9 cellular contexts compared by ENCODE assay signal in genomic region chr7:101251871-101252659, GRCh38. TPM values are rescaled to one million over a fixed set of nuclear protein-coding genes. Genes with fewer than 3 reads are reported as not detected.
DNase-seq lines count a peak whose midpoint lies in the region; ATAC-seq and TF ChIP-seq lines count a peak whose summit lies in the region.
"Had no signal": no experiment of that assay in that cellular context is flagged by ENCODE, and none has a peak within 500 bp of the region (broad histone marks: within the 10 kb centered on the region; RNA-seq: fewer than 3 reads in every experiment).

No MANE protein-coding gene starts in this region.

- peaks cover 29 to 43% of the 10 kb centered on the region in 2 donors for H3K4me1 Mint-ChIP-seq in immature natural killer cell

- H3K36me3 Mint-ChIP-seq in immature natural killer cell: peaks cover 13 to 18% (median 14%) of the 10 kb centered on the region in 3 donors

- peak overlapping the region; percentile 99 for H2AFZ ChIP-seq in smooth muscle cell (ENCODE audit: low read depth)

- no peak for TF ChIP-seq CTCF in AG09319 (IDR thresholded peaks at IDR 0.05; ENCODE audit: low read depth, low read length)
- TF ChIP-seq CTCF in smooth muscle cell (IDR thresholded peaks at IDR 0.05; ENCODE audit: borderline replicate concordance, insufficient read depth, poor library complexity, severe bottlenecking): no peak

- ATAC-seq in GM19025 (IDR thresholded peaks at IDR 0.05; ENCODE audit: low read depth, unreplicated experiment): peak; percentile 99
- ATAC-seq in HG03280 (IDR thresholded peaks at IDR 0.05; ENCODE audit: unreplicated experiment): peak; percentile 99

- H3K4me2 ChIP-seq in smooth muscle cell: peak overlapping the region; percentile 91

- peaks cover 10% of the 10 kb centered on the region for H3K4me1 ChIP-seq in smooth muscle cell (ENCODE audit: low read depth)

- H3K27me3 ChIP-seq in smooth muscle cell (ENCODE audit: low read depth): no peaks in the 10 kb centered on the region

- under 1% methylated on average over 55 of the region's 55 CpGs for WGBS in smooth muscle cell (ENCODE audit: low lambda C conversion rate)

- H3K79me2 ChIP-seq in smooth muscle cell (ENCODE audit: low read depth): peaks cover 39% of the 10 kb centered on the region

- peak overlapping the region; percentile 95 to 100 (median 98) for H3K27ac Mint-ChIP-seq in immature natural killer cell

- peaks cover 4 to 18% (median 6%) of the 10 kb centered on the region in 3 donors for H3K27me3 Mint-ChIP-seq in immature natural killer cell (ENCODE audit: low read depth in 3 of 3)

- H4K20me1 ChIP-seq in smooth muscle cell (ENCODE audit: low read depth): peaks cover 18% of the 10 kb centered on the region

- DNase-seq in AG09319 (ENCODE audit: extremely low read depth, low read depth) (peak; percentile 95), NCI-H345 (lab: John Stamatoyannopoulos, UW) (peak; percentile 98), immature natural killer cell (peak; percentile 98), smooth muscle cell (lab: John Stamatoyannopoulos, UW; ENCODE audit: unreplicated experiment) (peak; percentile 87)
- peak; percentile 94 to 99 (median 96) for DNase-seq in activated CD4-positive, CD25-positive, alpha-beta regulatory T cell (lab: John Stamatoyannopoulos, UW)
- peak; percentile 97 for DNase-seq in central memory CD4-positive, alpha-beta T cell

- no peaks in the 10 kb centered on the region for H3F3A ChIP-seq in smooth muscle cell (ENCODE audit: low read depth)

- H3K9me3 ChIP-seq in smooth muscle cell (replicated peaks; ENCODE audit: low read depth): no peaks in the 10 kb centered on the region

- peak overlapping the region; percentile 90 for H3K27ac ChIP-seq in smooth muscle cell (ENCODE audit: low read depth)

- H3K9me3 Mint-ChIP-seq in immature natural killer cell: no peaks in the 10 kb centered on the region

- peak overlapping the region; percentile 99 to 100 (median 99) for H3K4me3 Mint-ChIP-seq in immature natural killer cell

- H3K36me3 ChIP-seq in smooth muscle cell (ENCODE audit: low read depth): no peaks in the 10 kb centered on the region

- H3K9ac ChIP-seq in smooth muscle cell (ENCODE audit: low read depth): peak overlapping the region; percentile 90

- H3K4me3 ChIP-seq in smooth muscle cell: peak overlapping the region; percentile 89

RNA-seq across cellular contexts. Expression of gene FIS1, which starts 7.2 kb away (rescaled TPM):
- polyA plus RNA-seq in immature natural killer cell (100 to 1,000 TPM; 224 to 384 (median 327) TPM), smooth muscle cell (174 and 200 TPM in 2 replicates)
- total RNA-seq in smooth muscle cell: 97.7 and 98.4 TPM in 2 replicates

RNA-seq across cellular contexts. Expression of gene CLDN15, which starts 14.5 kb away (rescaled TPM):
- 1 to 10 TPM in 1 of 3 donors, under 1 TPM in 1, not detected in 1; 0.32 to 1.4 TPM for polyA plus RNA-seq in immature natural killer cell
- total RNA-seq in smooth muscle cell: 4.0 and 12.2 TPM in 2 replicates
- polyA plus RNA-seq in smooth muscle cell: 3.0 and 8.7 TPM in 2 replicates

RNA-seq across cellular contexts. Expression of gene ZNHIT1, which starts 34.1 kb away (rescaled TPM):
- polyA plus RNA-seq in immature natural killer cell: 100 to 1,000 TPM in 2 of 3 donors, 10 to 100 TPM in 1; 88.2 to 135 (median 116) TPM
- total RNA-seq in smooth muscle cell: 100 and 102 TPM in 2 replicates
- 116 and 123 TPM in 2 replicates for polyA plus RNA-seq in smooth muscle cell

RNA-seq across cellular contexts. Expression of gene PLOD3, which starts 34.7 kb away (rescaled TPM):
- polyA plus RNA-seq in immature natural killer cell (10 to 100 TPM; 19.6 to 28.6 (median 26.6) TPM), smooth muscle cell (150 and 168 TPM in 2 replicates)
- total RNA-seq in smooth muscle cell: 58.4 and 63.5 TPM in 2 replicates

RNA-seq across cellular contexts. Expression of gene MOGAT3, which starts 51.2 kb away (rescaled TPM):
- polyA plus RNA-seq in immature natural killer cell (not detected), smooth muscle cell (0.38 TPM in 1 of 2 replicates, not detected in the other)
- not detected in 2 replicates for total RNA-seq in smooth muscle cell
- total RNA-seq: T-helper 2 cell treated with Interferon-gamma antibody and Interleukin-4, amounts not matched to agents 100 ng/mL and 5 ng/mL, for 36 hours had no signal

Comparison
In these comparisons a context has a peak if more than half of its experiments do, and no peak if none do; other contexts are left out.
1. Peak in every context shown above with its lines: DNase-seq, ATAC-seq, H3K4me3 ChIP-seq and H3K27ac ChIP-seq.